In genomic region chr5:138981131-138981530, GRCh38 we compare ENCODE assay signal across 17 cellular contexts.
DNase-seq lines count a peak whose midpoint lies in the region; ATAC-seq and TF ChIP-seq lines count a peak whose summit lies in the region.
"Had no signal": no experiment of that assay in that cellular context is flagged by ENCODE, and none has a peak within 500 bp of the region (broad histone marks: within the 10 kb centered on the region; RNA-seq: fewer than 3 reads in every experiment).

No MANE protein-coding gene starts in this region.

- H2AFZ ChIP-seq in PC-3 (ENCODE audit: low read length), result no peak overlapping the region
- no peak overlapping the region for H2AFZ ChIP-seq in PC-9

- CTCF ChIA-PET in PC-3 (lab: Charles Lee) (no interaction called here), PC-9 (lab: Charles Lee) (no interaction called here)

- H3K4me1 ChIP-seq in PC-3 (ENCODE audit: insufficient read depth, low read length), result no peaks in the 10 kb centered on the region
- H3K4me1 ChIP-seq in PC-9 (replicated peaks; ENCODE audit: insufficient read depth), result 0 out of 2 replicates have a peak, but pooled peaks cover 7% of the 10 kb centered on the region
- H3K4me1 ChIP-seq: body of pancreas, Peyer's patch had no signal

- TF ChIP-seq CTCF in PC-3 (conservative IDR thresholded peaks at IDR 0.05; ENCODE audit: low read depth, low read length) (no peak), dorsolateral prefrontal cortex (IDR thresholded peaks at IDR 0.05 in 54 of 56, conservative IDR thresholded peaks at IDR 0.05 in 2 of 56; ENCODE audit: low read depth in 1 of 56, partially characterized antibody in 56 of 56) (no peak), PC-9 (conservative IDR thresholded peaks at IDR 0.05) (no peak)

- H3K27me3 ChIP-seq in PC-3 (ENCODE audit: low read length) (no peaks in the 10 kb centered on the region), dorsolateral prefrontal cortex (no peaks in the 10 kb centered on the region), PC-9 (ENCODE audit: insufficient read depth, low read depth) (no peaks in the 10 kb centered on the region)
- H3K27me3 ChIP-seq: body of pancreas, heart right ventricle, Peyer's patch had no signal

- no peak overlapping the region for H3K27ac ChIP-seq in PC-3 (ENCODE audit: low read length)
- peak overlapping the region in 46 of 59 donors; percentile 4 to 77 (median 49) for H3K27ac ChIP-seq in dorsolateral prefrontal cortex
- no peak overlapping the region for H3K27ac ChIP-seq in PC-9
- H3K27ac ChIP-seq: body of pancreas, heart right ventricle, Peyer's patch had no signal

- H3K36me3 ChIP-seq in PC-3 (ENCODE audit: low read depth, low read length) (peaks cover 7% of the 10 kb centered on the region; the same call in 1 of the 2 replicates), PC-9 (ENCODE audit: low read depth) (no peaks in the 10 kb centered on the region)
- H3K36me3 ChIP-seq: heart right ventricle, Peyer's patch had no signal

- H3F3A ChIP-seq in PC-3 (ENCODE audit: low read length, unreplicated experiment) (no peaks in the 10 kb centered on the region), PC-9 (ENCODE audit: insufficient read depth, low read depth) (no peaks in the 10 kb centered on the region)

- no peaks in the 10 kb centered on the region for H3K9me2 ChIP-seq in PC-3 (replicated peaks; ENCODE audit: low read length)
- H3K9me2 ChIP-seq in PC-9 (ENCODE audit: insufficient read depth), result no peaks in the 10 kb centered on the region

- BruUV-seq in PC-3 (replicated peaks; lab: Mats Ljungman, UMichigan) (no TSS peak), PC-9 (replicated peaks; lab: Mats Ljungman, UMichigan) (no TSS peak)

- H3K79me2 ChIP-seq in PC-3 (ENCODE audit: low read length) (peaks cover 40% of the 10 kb centered on the region), PC-9 (ENCODE audit: low read depth) (no peaks in the 10 kb centered on the region)

- DNase-seq in Daoy (ENCODE audit: low read depth), result peak; percentile 78
- peak; percentile 7 for DNase-seq in PC-3
- DNase-seq in dorsolateral prefrontal cortex, result no peak
- DNase-seq in renal cortical epithelial cell (ENCODE audit: low read depth), result peak; percentile 27
- DNase-seq in pons (ENCODE audit: low spot score), result no peak
- no peak for DNase-seq in COR-L47 (lab: John Stamatoyannopoulos, UW)
- DNase-seq in PC-9, result no peak
- DNase-seq in DMS153 treated with DMSO at 0.1 percent for 48 hours (lab: John Stamatoyannopoulos, UW; ENCODE audit: unreplicated experiment), result no peak
- DNase-seq: activated T-cell treated with anti-CD3 and anti-CD28 coated beads, Interleukin-2, amount 50 U/mL, for 4 hours; body of pancreas; heart right ventricle; naive B cell; NCI-H1105 treated with DMSO at 0.1 percent for 48 hours; NCI-H446 treated with DMSO at 0.1 percent for 48 hours; Peyer's patch; stimulated activated CD4-positive, alpha-beta T cell treated with anti-CD3 and anti-CD28 coated beads, Interleukin-4, amount 100 ng/mL, for 1 hour had no signal

- H3K4me3 ChIP-seq in PC-3 (ENCODE audit: low read length), result no peak overlapping the region
- no peak overlapping the region for H3K4me3 ChIP-seq in dorsolateral prefrontal cortex
- H3K4me3 ChIP-seq in PC-9, result no peak overlapping the region
- H3K4me3 ChIP-seq: body of pancreas, heart right ventricle, Peyer's patch had no signal

- no peak for ATAC-seq in PC-3
- ATAC-seq: body of pancreas, left lobe of liver had no signal

- intact Hi-C loops in PC-3 (cut with micrococcal nuclease) (no loop called here), dorsolateral prefrontal cortex (cut with DNase I) (no loop called here), PC-9 (cut with micrococcal nuclease; ENCODE audit: unreplicated experiment) (no loop called here)

- H3K9me3 ChIP-seq in PC-3 (ENCODE audit: low read length) (no peaks in the 10 kb centered on the region), PC-9 (ENCODE audit: insufficient read depth, low read depth) (no peaks in the 10 kb centered on the region)
- H3K9me3 ChIP-seq: body of pancreas, heart right ventricle, Peyer's patch had no signal

- H4K20me1 ChIP-seq in PC-3 (ENCODE audit: low read length) (peaks cover 6% of the 10 kb centered on the region; the same call in 1 of the 2 replicates), PC-9 (ENCODE audit: insufficient read depth) (no peaks in the 10 kb centered on the region)

- no peak overlapping the region for H3K9ac ChIP-seq in PC-3 (ENCODE audit: low read length)

- POLR2A ChIA-PET in PC-3 (lab: Charles Lee; ENCODE audit: unreplicated experiment) (no interaction called here), PC-9 (lab: Charles Lee; ENCODE audit: unreplicated experiment) (no interaction called here)

- no peak overlapping the region for H3K4me2 ChIP-seq in PC-3 (ENCODE audit: low read length)
- H3K4me2 ChIP-seq in PC-9, result no peak overlapping the region

Comparison
In these comparisons a context has a peak if more than half of its experiments do, and no peak if none do; other contexts are left out.
1. DNase-seq: peak in Daoy (single experiment), PC-3 (single experiment) and renal cortical epithelial cell (single experiment); none in dorsolateral prefrontal cortex (0 of 10), pons (single experiment), COR-L47 (single experiment), PC-9 (0 of 2) and DMS153 treated with DMSO at 0.1 percent for 48 hours (single experiment).
2. H3K27ac ChIP-seq: peak in dorsolateral prefrontal cortex (46 of 59); none in PC-3 (single experiment) and PC-9 (single experiment).